8 cellular contexts compared by ENCODE assay signal in genomic region chr4:76147454-76148141, GRCh38. TPM values are rescaled to one million over a fixed set of nuclear protein-coding genes. Genes with fewer than 3 reads are reported as not detected.
A peak's percentile ranks its signal among the peaks of the same experiment; 100 is the strongest.
DNase-seq lines count a peak whose midpoint lies in the region; ATAC-seq, FAIRE-seq and TF ChIP-seq lines count a peak whose summit lies in the region.

No MANE protein-coding gene starts in this region.

- TF ChIP-seq CTCF in A549 (IDR thresholded peaks at IDR 0.05) (no peak), WTC11 (IDR thresholded peaks at IDR 0.05) (no peak), HepG2 (CRISPR knock-in tag; IDR thresholded peaks at IDR 0.05) (no peak)

- H3K27me3 Mint-ChIP-seq in WTC11 (ENCODE audit: low read depth): no peaks in the 10 kb centered on the region
- H3K27me3 Mint-ChIP-seq in dendritic cell treated with granulocyte-macrophage colony-stimulating factor and Interleukin-4, amounts not matched to agents 40 ng/mL and 50 ng/mL, for 4 days: no peaks in the 10 kb centered on the region

- peaks cover 17% of the 10 kb centered on the region for H3K36me3 Mint-ChIP-seq in WTC11
- peaks cover 31% of the 10 kb centered on the region for H3K36me3 Mint-ChIP-seq in dendritic cell treated with granulocyte-macrophage colony-stimulating factor and Interleukin-4, amounts not matched to agents 40 ng/mL and 50 ng/mL, for 4 days (ENCODE audit: low read depth)

- H3K4me3 ChIP-seq in A549 (peak overlapping the region; percentile 71), HepG2 (replicated peaks in 1 of 3; ENCODE audit: insufficient read depth in 1 of 3, low read depth in 2 of 3, low read length in 3 of 3) (peak overlapping the region; percentile 86 to 97 (median 87))

- peaks cover 26% of the 10 kb centered on the region for H3K4me1 Mint-ChIP-seq in WTC11
- peaks cover 6% of the 10 kb centered on the region for H3K4me1 Mint-ChIP-seq in dendritic cell treated with granulocyte-macrophage colony-stimulating factor and Interleukin-4, amounts not matched to agents 40 ng/mL and 50 ng/mL, for 4 days (ENCODE audit: low read depth)

- no peak overlapping the region for H2AFZ ChIP-seq in HepG2 (ENCODE audit: low read length)

- H3K27ac ChIP-seq in A549: peak overlapping the region; percentile 97
- peak overlapping the region; percentile 91 for H3K27ac ChIP-seq in HepG2 (ENCODE audit: extremely low read length, insufficient read depth, low read length)

- peak overlapping the region; percentile 95 for H3K27ac Mint-ChIP-seq in WTC11
- peak overlapping the region; percentile 91 for H3K27ac Mint-ChIP-seq in dendritic cell treated with granulocyte-macrophage colony-stimulating factor and Interleukin-4, amounts not matched to agents 40 ng/mL and 50 ng/mL, for 4 days

- ATAC-seq in A549 (peak; percentile 93 to 96), HG03064 (IDR thresholded peaks at IDR 0.05; ENCODE audit: low read depth, unreplicated experiment) (peak; percentile 28), WTC11 (peak; percentile 93), HepG2 (peak; percentile 95)

- H3K4me2 ChIP-seq in A549 (peak overlapping the region; percentile 78), HepG2 (ENCODE audit: low read depth, low read length) (peak overlapping the region; percentile 56)

- in situ Hi-C loops in HepG2 (cut with HindIII; ENCODE audit: extremely low pct_ligation_motif_present, low pct_unique_long_range_greater_than_20kb): no loop called here

- DNase-seq in A549 (ENCODE audit: low read depth in 1 of 2, low spot score in 1 of 2) (peak; percentile 72 to 80), GM18507 (ENCODE audit: extremely low spot score, insufficient read length, low read depth) (peak; percentile 33), NCI-H2196 treated with DMSO at 0.1 percent for 48 hours (lab: John Stamatoyannopoulos, UW; ENCODE audit: unreplicated experiment) (peak; percentile 9), WTC11 (ENCODE audit: low spot score) (peak; percentile 95), HepG2 (ENCODE audit: low spot score) (peak; percentile 66)
- DNase-seq in stimulated activated CD4-positive, alpha-beta T cell treated with anti-CD3 and anti-CD28 coated beads, TNF-alpha, amount 100 ng/mL, for 24 hours (ENCODE audit: low read depth in 3 of 3): peak; percentile 7 to 60 (median 10)

- H3K27me3 ChIP-seq in HepG2 (ENCODE audit: control insufficient read depth in 1 of 2, insufficient read depth in 2 of 2, low read length in 2 of 2): no peaks in the 10 kb centered on the region; a peak in 1 of 5 replicates

- intact Hi-C loops in dendritic cell treated with granulocyte-macrophage colony-stimulating factor and Interleukin-4, amounts not matched to agents 40 ng/mL and 50 ng/mL, for 4 days (cut with micrococcal nuclease): loop anchor here (2.0 kb wide), 2 partner anchors 157 to 475 kb away; partner anchors contain the start of genes G3BP2 and SDAD1
- intact Hi-C loops in HepG2 (cut with micrococcal nuclease; ENCODE audit: unreplicated experiment): loop anchor here (1.0 kb wide), 2 partner anchors 157 to 159 kb away; partner anchors contain the start of genes SDAD1 and STBD1

- H3K36me3 ChIP-seq in HepG2 (replicated peaks in 1 of 2; ENCODE audit: control insufficient read depth in 1 of 2, insufficient read depth in 2 of 2, low read length in 2 of 2): peaks cover 0 to 9% of the 10 kb centered on the region in 2 experiments; a peak in 2 of 5 replicates

- TF ChIP-seq RAD21 in A549 (conservative IDR thresholded peaks at IDR 0.05 in 1 of 2, IDR thresholded peaks at IDR 0.05 in 1 of 2) (no peak), HepG2 (CRISPR knock-in tag; IDR thresholded peaks at IDR 0.05) (no peak)

- CTCF ChIA-PET in A549 (lab: Yijun Ruan, JAX) (no interaction called here), WTC11 (lab: Charles Lee) (interaction anchor here (1.4 kb wide), 1 partner anchor 232 kb away, joined by 3 read pairs; no protein-coding TSS in a partner anchor), HepG2 (lab: Yijun Ruan, JAX; ENCODE audit: low intra/inter-chr PET ratio, low total read pairs) (no interaction called here)

- H3K9ac ChIP-seq in HepG2 (ENCODE audit: insufficient read depth, low read depth, low read length): peak overlapping the region; percentile 92

- 0% methylated on average over 21 of the region's 31 CpGs for WGBS in A549 (ENCODE audit: missing lambda C conversion rate)
- 3% methylated on average over 18 of the region's 31 CpGs for WGBS in HepG2 (ENCODE audit: low lambda C conversion rate)

- peaks cover 17% of the 10 kb centered on the region for H4K20me1 ChIP-seq in HepG2 (ENCODE audit: insufficient read depth, low read length)

- POLR2A ChIA-PET in A549 (lab: Yijun Ruan, JAX) (interaction anchor here (1.4 to 1.5 kb wide), 2 partner anchors 157 to 159 kb away, joined by 4 to 8 read pairs; partner anchors contain the start of genes SDAD1 and STBD1), WTC11 (lab: Charles Lee) (no interaction called here), HepG2 (lab: Yijun Ruan, JAX) (interaction anchor here (1.0 kb wide), 1 partner anchor 157 kb away, joined by 4 read pairs; the partner anchor contains the start of gene SDAD1)

- H3K4me1 ChIP-seq in A549: peaks cover 21% of the 10 kb centered on the region; the same call in 2 of the 3 replicates
- peaks cover 25% of the 10 kb centered on the region for H3K4me1 ChIP-seq in HepG2 (ENCODE audit: insufficient read depth, low read length)

- TF ChIP-seq POLR2A in A549 (IDR thresholded peaks at IDR 0.05; ENCODE audit: low read length): no peak
- TF ChIP-seq POLR2A in HepG2 (IDR thresholded peaks at IDR 0.05; ENCODE audit: insufficient read depth in 1 of 2, low read depth in 2 of 2, low read length in 2 of 2): peak in 1 of 2 experiments; percentile 16; a peak in 1 of 4 replicates

- H3K9me3 ChIP-seq in A549 (no peaks in the 10 kb centered on the region), HepG2 (ENCODE audit: low read length) (no peaks in the 10 kb centered on the region)

- peak overlapping the region; percentile 99 for H3K4me3 Mint-ChIP-seq in WTC11
- peak overlapping the region; percentile 97 for H3K4me3 Mint-ChIP-seq in dendritic cell treated with granulocyte-macrophage colony-stimulating factor and Interleukin-4, amounts not matched to agents 40 ng/mL and 50 ng/mL, for 4 days

- TF ChIP-seq EP300 in A549 (IDR thresholded peaks at IDR 0.05) (no peak), HepG2 (IDR thresholded peaks at IDR 0.05; ENCODE audit: low read depth in 2 of 2, low read length in 2 of 2) (no peak), HepG2 (CRISPR knock-in tag; IDR thresholded peaks at IDR 0.05; ENCODE audit: borderline replicate concordance) (no peak)

- BruUV-seq in HepG2 (replicated peaks; lab: Mats Ljungman, UMichigan): no TSS peak

- peaks cover 58% of the 10 kb centered on the region for H3K79me2 ChIP-seq in HepG2 (ENCODE audit: insufficient read depth, low read length)

- peaks cover 1% of the 10 kb centered on the region for H3K9me3 Mint-ChIP-seq in WTC11
- H3K9me3 Mint-ChIP-seq in dendritic cell treated with granulocyte-macrophage colony-stimulating factor and Interleukin-4, amounts not matched to agents 40 ng/mL and 50 ng/mL, for 4 days: no peaks in the 10 kb centered on the region

- FAIRE-seq in A549 (lab: Jason Lieb, UNC): no peak
- peak; percentile 46 for FAIRE-seq in GM18507 (lab: Jason Lieb, UNC)
- FAIRE-seq in HepG2 (lab: Jason Lieb, UNC): peak; percentile 60

TF ChIP-seq in A549, 52 proteins besides CTCF, POLR2A, EP300 and RAD21 (continues in another document):
- no peak for TF ChIP-seq CHD4 (IDR thresholded peaks at IDR 0.05; ENCODE audit: borderline replicate concordance)

TF ChIP-seq in WTC11, 78 proteins besides CTCF, POLR2A, EP300 and RAD21 (continues in another document):
- TF ChIP-seq OVOL2 (CRISPR knock-in tag; IDR thresholded peaks at IDR 0.05; ENCODE audit: borderline replicate concordance): no peak
- no peak for TF ChIP-seq SMAD4 (CRISPR knock-in tag; IDR thresholded peaks at IDR 0.05)
- peak; percentile 8; the same call in 1 of the 2 replicates for TF ChIP-seq ATF1 (CRISPR knock-in tag; IDR thresholded peaks at IDR 0.05)
- no peak; the same call in 1 of the 2 replicates for TF ChIP-seq CBFB (CRISPR knock-in tag; IDR thresholded peaks at IDR 0.05; ENCODE audit: low read depth)

RNA-seq across cellular contexts. Expression of gene NUP54, which starts 0.6 kb away (rescaled TPM):
- polyA plus RNA-seq in A549 (2011; rRNA removed) (34.0 and 43.2 TPM in 2 replicates), A549 (2017; fragmentation: RNase III; extraction: RNeasy Plus Mini Kit Qiagen cat#74134 plus additional on column Dnase treatment) (32.1 to 38.3 TPM (median 35.6 TPM) in 3 replicates), HepG2 (2011; rRNA removed) (22.9 and 36.1 TPM in 2 replicates)
- 13.0 and 13.3 TPM in 2 replicates for polyA plus RNA-seq in A549 (2012; cell fraction: cytosol; rRNA removed)
- polyA plus RNA-seq in A549 (2012; cell fraction: nucleus; rRNA removed): 11.1 and 12.7 TPM in 2 replicates
- 35.4 and 41.1 TPM in 2 replicates for polyA minus RNA-seq in A549 (2011; rRNA and poly(A)+ RNA removed)
- total RNA-seq in WTC11 (2021) (76.2 to 84.5 TPM (median 79.3 TPM) in 3 replicates), HepG2 (2016; rRNA removed; fragmentation: Illumina TruSeq; extraction: Trizol) (69.3 and 90.0 TPM in 2 replicates)
- total RNA-seq in HepG2 (2016; cell fraction: cytosol; rRNA removed; fragmentation: Illumina TruSeq; extraction: Trizol; ENCODE audit: low read depth): 120 and 132 TPM in 2 replicates
- total RNA-seq in HepG2 (2016; cell fraction: insoluble cytoplasmic fraction; rRNA removed; fragmentation: Illumina TruSeq; extraction: Trizol): 67.1 and 86.7 TPM in 2 replicates
- total RNA-seq in HepG2 (2016; cell fraction: membrane; rRNA removed; fragmentation: Illumina TruSeq; extraction: Trizol): 51.2 and 67.2 TPM in 2 replicates
- total RNA-seq in HepG2 (2016; cell fraction: nucleus; rRNA removed; fragmentation: Illumina TruSeq; extraction: Trizol): 49.9 and 54.3 TPM in 2 replicates
- 14.6 and 21.0 TPM in 2 replicates for polyA plus RNA-seq in HepG2 (2011; cell fraction: cytosol; rRNA removed)
- polyA plus RNA-seq in HepG2 (2011; cell fraction: nucleus; rRNA removed): 12.2 and 15.9 TPM in 2 replicates
- 20.9 and 27.3 TPM in 2 replicates for polyA plus RNA-seq in HepG2 (2012)
- 6.2 and 8.0 TPM in 2 replicates for polyA plus RNA-seq in HepG2 (2016; cell fraction: cytosol; fragmentation: Illumina TruSeq; extraction: Trizol; ENCODE audit: low read depth)
- polyA plus RNA-seq in HepG2 (2016; cell fraction: insoluble cytoplasmic fraction; fragmentation: Illumina TruSeq; extraction: Trizol; ENCODE audit: low read depth): 58.3 and 59.3 TPM in 2 replicates
- 14.5 and 14.7 TPM in 2 replicates for polyA plus RNA-seq in HepG2 (2016; cell fraction: membrane; fragmentation: Illumina TruSeq; extraction: Trizol; ENCODE audit: low read depth)
- 60.9 and 62.3 TPM in 2 replicates for polyA plus RNA-seq in HepG2 (2016; cell fraction: nucleus; fragmentation: Illumina TruSeq; extraction: Trizol; ENCODE audit: insufficient read depth, low read depth)
- polyA minus RNA-seq in HepG2 (2011; rRNA and poly(A)+ RNA removed; ENCODE audit: low replicate concordance): 31.7 and 31.8 TPM in 2 replicates
- 35.0 and 35.8 TPM in 2 replicates for polyA minus RNA-seq in HepG2 (2011; cell fraction: cytosol; rRNA and poly(A)+ RNA removed)
- 48.5 and 64.5 TPM in 2 replicates for polyA minus RNA-seq in HepG2 (2011; cell fraction: nucleus; rRNA and poly(A)+ RNA removed)

Comparison
In these comparisons a context has a peak if more than half of its experiments do, and no peak if none do; other contexts are left out.
1. Peak in every context shown above with its lines: DNase-seq, ATAC-seq, H3K4me3 ChIP-seq and H3K27ac ChIP-seq.
2. ATAC-seq: peak in every context shown above with its lines; median percentile 95 in HepG2; 94 in A549; 93 in WTC11; 28 in HG03064.
3. DNase-seq: peak in every context shown above with its lines; median percentile 95 in WTC11; 76 in A549; 66 in HepG2; 33 in GM18507; 10 in stimulated activated CD4-positive, alpha-beta T cell treated with anti-CD3 and anti-CD28 coated beads, TNF-alpha, amount 100 ng/mL, for 24 hours; 9 in NCI-H2196 treated with DMSO at 0.1 percent for 48 hours.